In the genomic region with DNA sequence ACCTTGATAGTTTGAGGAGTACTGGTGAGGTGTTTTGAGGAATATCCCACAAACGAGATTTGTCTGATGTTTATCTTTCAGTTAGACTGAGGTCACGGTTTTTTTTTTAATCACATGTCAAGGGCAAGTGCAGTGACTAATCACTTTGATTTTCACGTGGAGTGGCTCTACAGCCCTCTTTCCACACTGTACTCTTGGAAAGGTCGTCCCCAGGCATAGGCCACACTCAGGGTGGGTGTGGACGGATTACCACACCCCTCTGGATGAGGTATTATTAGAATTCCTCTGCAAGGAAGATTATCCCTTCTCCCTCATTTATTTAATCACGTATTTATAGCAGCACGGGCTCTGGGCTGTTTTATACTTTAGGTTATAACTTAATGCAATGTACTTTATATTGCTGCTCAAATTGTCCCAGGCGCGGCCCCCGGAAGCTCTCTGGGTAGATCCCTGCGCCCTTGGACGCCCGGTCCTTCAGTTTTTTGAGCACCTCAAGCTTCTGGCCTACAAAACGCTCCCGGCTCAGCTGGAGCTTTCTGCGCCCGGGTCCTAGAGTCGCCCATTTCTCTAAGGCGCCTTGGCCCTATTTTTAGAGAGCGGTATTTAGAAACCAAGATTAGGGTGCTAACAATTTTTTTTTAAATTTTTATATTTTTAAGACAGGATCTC, we compare ENCODE assay signal across 8 cellular contexts. TPM values are rescaled to one million over a fixed set of nuclear protein-coding genes. Genes with fewer than 3 reads are reported as not detected.
DNase-seq lines count a peak whose midpoint lies in the region; ATAC-seq lines count a peak whose summit lies in the region.

No MANE protein-coding gene starts in this region.

- H3K9me3 Mint-ChIP-seq in stimulated activated naive B cell treated with anti-CD40 and anti-IgM and Interleukin-4, amounts not matched to agents 10 μg/mL and 1 μg/mL and 100 μg/mL, for 72 hours = no peaks in the 10 kb centered on the region

- no peaks in the 10 kb centered on the region for H3K27me3 ChIP-seq in BLaER1 treated with 17β-estradiol and CSF1 and Interleukin-3, amounts not matched to agents 10 nM and 100 nM

- WGBS in mesodermal cell (ENCODE audit: insufficient coverage in 2 of 2), 2 experiments = 10 to 13% methylated on average over 11 to 15 of the region's 20 CpGs

- H3K36me3 Mint-ChIP-seq in stimulated activated naive B cell treated with anti-CD40 and anti-IgM and Interleukin-4, amounts not matched to agents 10 μg/mL and 1 μg/mL and 100 μg/mL, for 72 hours = peaks cover 6 to 15% of the 10 kb centered on the region in 2 donors

- peak overlapping the region; percentile 82 to 96 (median 92) for H3K27ac ChIP-seq in BLaER1 treated with 17β-estradiol and CSF1 and Interleukin-3, amounts not matched to agents 10 nM and 100 nM
- H3K27ac ChIP-seq in mesodermal cell (ENCODE audit: low read depth, low read length, severe bottlenecking) = peak overlapping the region; percentile 78

- DNase-seq in NCI-H460 (ENCODE audit: extremely low read depth, low read depth) = peak; percentile 76
- DNase-seq in activated CD4-positive, alpha-beta T cell treated with anti-CD3 and anti-CD28 coated beads, Interleukin-2, amount 50 U/mL, for 4 hours = peak; percentile 35 to 37
- peak; percentile 20 for DNase-seq in effector CD8-positive, alpha-beta T cell (lab: John Stamatoyannopoulos, UW)
- peak; percentile 31 for DNase-seq in stimulated activated naive B cell treated with anti-CD40 and anti-IgM and Interleukin-4, amounts not matched to agents 10 μg/mL and 1 μg/mL and 100 μg/mL, for 72 hours

- peaks cover 33 to 44% (median 42%) of the 10 kb centered on the region in 11 experiments for H4K20me1 ChIP-seq in BLaER1 treated with 17β-estradiol and CSF1 and Interleukin-3, amounts not matched to agents 10 nM and 100 nM

- H3K4me1 Mint-ChIP-seq in stimulated activated naive B cell treated with anti-CD40 and anti-IgM and Interleukin-4, amounts not matched to agents 10 μg/mL and 1 μg/mL and 100 μg/mL, for 72 hours = peaks cover 17 to 37% of the 10 kb centered on the region in 2 donors

- H3K9ac ChIP-seq in BLaER1 treated with 17β-estradiol and CSF1 and Interleukin-3, amounts not matched to agents 10 nM and 100 nM = peak overlapping the region; percentile 83 to 98 (median 93)

- H3K27ac Mint-ChIP-seq in stimulated activated naive B cell treated with anti-CD40 and anti-IgM and Interleukin-4, amounts not matched to agents 10 μg/mL and 1 μg/mL and 100 μg/mL, for 72 hours = peak overlapping the region; percentile 97

- H3K4me3 Mint-ChIP-seq in stimulated activated naive B cell treated with anti-CD40 and anti-IgM and Interleukin-4, amounts not matched to agents 10 μg/mL and 1 μg/mL and 100 μg/mL, for 72 hours = peak overlapping the region; percentile 95 to 98

- peak; percentile 68 for ATAC-seq in GM19043 (IDR thresholded peaks at IDR 0.05; ENCODE audit: low read depth, unreplicated experiment)
- peak; percentile 79 for ATAC-seq in HG03175 (IDR thresholded peaks at IDR 0.05; ENCODE audit: unreplicated experiment)
- peak; percentile 77 to 83 for ATAC-seq in stimulated activated naive B cell treated with anti-CD40 and anti-IgM and Interleukin-4, amounts not matched to agents 10 μg/mL and 1 μg/mL and 100 μg/mL, for 72 hours (replicated peaks)

- H3K36me3 ChIP-seq in BLaER1 treated with 17β-estradiol and CSF1 and Interleukin-3, amounts not matched to agents 10 nM and 100 nM = peaks cover 11 to 26% (median 22%) of the 10 kb centered on the region in 11 experiments; a peak in 21 of 22 replicates
- H3K36me3 ChIP-seq in mesodermal cell (ENCODE audit: control insufficient read depth, insufficient read depth, low read length) = peaks cover 17% of the 10 kb centered on the region

- H3K4me3 ChIP-seq in BLaER1 treated with 17β-estradiol and CSF1 and Interleukin-3, amounts not matched to agents 10 nM and 100 nM = peak overlapping the region; percentile 91 to 100 (median 98)
- peak overlapping the region; percentile 97 for H3K4me3 ChIP-seq in mesodermal cell (ENCODE audit: extremely low read depth, insufficient read depth, low read length, poor library complexity, severe bottlenecking)

- peak overlapping the region; percentile 88 to 99 (median 94) for H3K4me2 ChIP-seq in BLaER1 treated with 17β-estradiol and CSF1 and Interleukin-3, amounts not matched to agents 10 nM and 100 nM

- no peaks in the 10 kb centered on the region for H3K9me3 ChIP-seq in BLaER1 treated with 17β-estradiol and CSF1 and Interleukin-3, amounts not matched to agents 10 nM and 100 nM (replicated peaks in 1 of 11)
- H3K9me3 ChIP-seq in mesodermal cell (ENCODE audit: control insufficient read depth, low read length) = no peaks in the 10 kb centered on the region

- peaks cover 32 to 56% (median 41%) of the 10 kb centered on the region in 10 experiments for H3K4me1 ChIP-seq in BLaER1 treated with 17β-estradiol and CSF1 and Interleukin-3, amounts not matched to agents 10 nM and 100 nM
- H3K4me1 ChIP-seq in mesodermal cell (ENCODE audit: control insufficient read depth, insufficient read depth, low read length, poor library complexity, severe bottlenecking) = peaks cover 7% of the 10 kb centered on the region

- H3K27me3 Mint-ChIP-seq in stimulated activated naive B cell treated with anti-CD40 and anti-IgM and Interleukin-4, amounts not matched to agents 10 μg/mL and 1 μg/mL and 100 μg/mL, for 72 hours = no peaks in the 10 kb centered on the region

RNA-seq across cellular contexts. Expression of a gene that starts 0.5 kb away (rescaled TPM):
- 72.0 and 79.6 TPM in 2 replicates for total RNA-seq in NCI-H460 (2014; rRNA removed; shearing (Covaris generic))
- 46.2 and 50.5 TPM in 2 replicates for polyA plus RNA-seq in NCI-H460 (2014; cell fraction: nucleus; rRNA removed)
- 64.8 TPM for polyA plus RNA-seq in mesodermal cell (2013, experiment 1 of 2)
- polyA plus RNA-seq in mesodermal cell (2013, experiment 2 of 2) = 55.2 TPM

RNA-seq across cellular contexts. Expression of a gene that starts 11.4 kb away (rescaled TPM):
- 102 and 109 TPM in 2 replicates for total RNA-seq in NCI-H460 (2014; rRNA removed; shearing (Covaris generic))
- 107 and 137 TPM in 2 replicates for polyA plus RNA-seq in NCI-H460 (2014; cell fraction: nucleus; rRNA removed)
- 77.8 TPM for polyA plus RNA-seq in mesodermal cell (2013, experiment 1 of 2)
- 66.0 TPM for polyA plus RNA-seq in mesodermal cell (2013, experiment 2 of 2)

Comparison
In these comparisons a context has a peak if more than half of its experiments do, and no peak if none do; other contexts are left out.
1. Peak in every context shown above with its lines: DNase-seq, ATAC-seq, H3K4me3 ChIP-seq and H3K27ac ChIP-seq.
2. DNase-seq: peak in every context shown above with its lines; median percentile 76 in NCI-H460; 36 in activated CD4-positive, alpha-beta T cell treated with anti-CD3 and anti-CD28 coated beads, Interleukin-2, amount 50 U/mL, for 4 hours; 31 in stimulated activated naive B cell treated with anti-CD40 and anti-IgM and Interleukin-4, amounts not matched to agents 10 μg/mL and 1 μg/mL and 100 μg/mL, for 72 hours; 20 in effector CD8-positive, alpha-beta T cell.